In the genomic region with DNA sequence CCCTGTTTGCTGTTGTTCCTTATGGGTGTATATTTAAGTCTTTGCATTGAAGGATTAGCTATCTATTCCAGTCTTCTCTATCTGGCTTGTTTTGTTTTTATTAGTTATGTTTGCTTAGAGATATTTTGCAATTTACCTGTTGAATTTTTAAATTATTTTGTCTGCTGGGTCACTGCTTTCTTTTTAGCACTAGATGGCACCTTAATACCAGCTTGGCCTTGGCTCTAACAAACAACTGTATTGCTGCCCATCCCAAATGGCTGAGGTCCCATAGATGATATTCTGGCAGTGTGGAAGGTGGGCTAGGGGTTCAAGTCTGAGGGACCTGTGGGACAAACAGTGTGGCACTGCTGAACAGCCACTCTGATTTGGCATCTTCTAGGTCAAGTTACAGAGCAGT, we compare ENCODE assay signal across 18 cellular contexts.
DNase-seq lines count a peak whose midpoint lies in the region; TF ChIP-seq lines count a peak whose summit lies in the region.
"Had no signal": no experiment of that assay in that cellular context is flagged by ENCODE, and none has a peak within 500 bp of the region (broad histone marks: within the 10 kb centered on the region; RNA-seq: fewer than 3 reads in every experiment).

No MANE protein-coding gene starts in this region.

- no peak overlapping the region for H3K18ac ChIP-seq in H9 (ENCODE audit: insufficient read length, low read depth, low read length)

- no peak overlapping the region for H3K56ac ChIP-seq in H9 (ENCODE audit: insufficient read length, low read depth, low read length)

- CTCF ChIA-PET in OCI-LY7 (lab: Charles Lee; ENCODE audit: unreplicated experiment): no interaction called here

- H3K14ac ChIP-seq in H9 (ENCODE audit: insufficient read depth, low read length): no peak overlapping the region

- no peak overlapping the region for H2BK20ac ChIP-seq in H9 (ENCODE audit: low read depth, low read length, poor library complexity, severe bottlenecking)

- no peaks in the 10 kb centered on the region for H3K9me2 ChIP-seq in OCI-LY7 (ENCODE audit: insufficient read depth, low read length)

- H3K27ac ChIP-seq in H9 (ENCODE audit: insufficient read length, low read depth, low read length) (no peak overlapping the region), OCI-LY7 (ENCODE audit: low read depth, low read length, poor library complexity, severe bottlenecking) (no peak overlapping the region), endodermal cell (ENCODE audit: low read depth, low read length) (no peak overlapping the region)
- H3K27ac ChIP-seq: PC-9, SK-N-MC had no signal

- H4K5ac ChIP-seq in H9 (ENCODE audit: insufficient read length, low read depth, low read length): no peak overlapping the region

- H3K23ac ChIP-seq in H9 (ENCODE audit: insufficient read length, low read depth, low read length): no peak overlapping the region

- H2BK120ac ChIP-seq in H9 (ENCODE audit: low read depth, low read length, poor library complexity, severe bottlenecking): no peak overlapping the region

- H3K9me3 Mint-ChIP-seq in H9 (peaks cover 2 to 6% of the 10 kb centered on the region in 2 experiments; a peak in 3 of 5 replicates), endodermal cell (peaks cover 12% of the 10 kb centered on the region)
- H3K9me3 Mint-ChIP-seq in T-helper 2 cell treated with Interferon-gamma antibody and Interleukin-4, amounts not matched to agents 5 μg/mL and 100 μg/mL, for 36 hours: peaks cover 21% of the 10 kb centered on the region

- H3K4me1 Mint-ChIP-seq in H9: 0 out of 4 replicates have a peak, but pooled peaks cover 0 to 1% of the 10 kb centered on the region in 2 experiments
- H3K4me1 Mint-ChIP-seq in endodermal cell: no peaks in the 10 kb centered on the region
- H3K4me1 Mint-ChIP-seq in T-helper 2 cell treated with Interferon-gamma antibody and Interleukin-4, amounts not matched to agents 5 μg/mL and 100 μg/mL, for 36 hours (ENCODE audit: low read depth): no peaks in the 10 kb centered on the region
- H3K4me1 Mint-ChIP-seq: B cell, IgD-negative memory B cell had no signal

- H2BK5ac ChIP-seq in H9 (ENCODE audit: insufficient read length, low read length): no peak overlapping the region

- H3K27me3 Mint-ChIP-seq in H9 (ENCODE audit: low read depth) (no peaks in the 10 kb centered on the region), endodermal cell (ENCODE audit: insufficient read depth) (no peaks in the 10 kb centered on the region)
- no peaks in the 10 kb centered on the region for H3K27me3 Mint-ChIP-seq in T-helper 2 cell treated with Interferon-gamma antibody and Interleukin-4, amounts not matched to agents 5 μg/mL and 100 μg/mL, for 36 hours (ENCODE audit: low read depth)
- H3K27me3 Mint-ChIP-seq: B cell; CD4-positive, alpha-beta T cell; IgD-negative memory B cell had no signal

- no peak overlapping the region for H3K4me3 Mint-ChIP-seq in H9
- no peak overlapping the region for H3K4me3 Mint-ChIP-seq in endodermal cell
- H3K4me3 Mint-ChIP-seq in T-helper 2 cell treated with Interferon-gamma antibody and Interleukin-4, amounts not matched to agents 5 μg/mL and 100 μg/mL, for 36 hours: no peak overlapping the region
- H3K4me3 Mint-ChIP-seq: B cell; CD4-positive, alpha-beta T cell had no signal

- H4K8ac ChIP-seq in H9 (replicated peaks; ENCODE audit: insufficient read length, low read depth, low read length): no peak overlapping the region

- TF ChIP-seq CTCF in H9 (conservative IDR thresholded peaks at IDR 0.05) (peak; percentile 60; the same call in 2 of the 3 replicates), OCI-LY7 (conservative IDR thresholded peaks at IDR 0.05; ENCODE audit: low read length) (peak; percentile 56), endodermal cell (conservative IDR thresholded peaks at IDR 0.05) (peak; percentile 60), retinal pigment epithelial cell (conservative IDR thresholded peaks at IDR 0.05; ENCODE audit: low read depth, low read length) (peak; percentile 6)

- DNase-seq in H9: peak; percentile 25
- DNase-seq in OCI-LY7 (ENCODE audit: low spot score): no peak
- DNase-seq in endodermal cell: no peak
- DNase-seq in retinal pigment epithelial cell (ENCODE audit: low read depth): no peak
- no peak for DNase-seq in DMS153 (lab: John Stamatoyannopoulos, UW)
- no peak for DNase-seq in T-helper 2 cell treated with Interferon-gamma antibody and Interleukin-4, amounts not matched to agents 5 μg/mL and 100 μg/mL, for 36 hours (ENCODE audit: low spot score)
- DNase-seq in mesenteric fat pad (ENCODE audit: low spot score): no peak
- DNase-seq: Calu3; CD4-positive, alpha-beta T cell; H7; MV-4-11; NCI-H1417; NCI-H187 treated with DMSO at 0.1 percent for 48 hours; NCI-H69; PC-9 had no signal

- no peaks in the 10 kb centered on the region for H3K23me2 ChIP-seq in H9 (ENCODE audit: insufficient read length, low read depth, low read length, poor library complexity, severe bottlenecking)

- H3K36me3 ChIP-seq in OCI-LY7 (ENCODE audit: insufficient read depth, low read length) (no peaks in the 10 kb centered on the region), endodermal cell (ENCODE audit: control insufficient read depth, insufficient read depth, low read length) (no peaks in the 10 kb centered on the region)

- no peak overlapping the region; a peak in 1 of 7 replicates for H3K27ac Mint-ChIP-seq in H9
- H3K27ac Mint-ChIP-seq in endodermal cell: no peak overlapping the region
- H3K27ac Mint-ChIP-seq in T-helper 2 cell treated with Interferon-gamma antibody and Interleukin-4, amounts not matched to agents 5 μg/mL and 100 μg/mL, for 36 hours: no peak overlapping the region
- H3K27ac Mint-ChIP-seq: B cell; CD4-positive, alpha-beta T cell; IgD-negative memory B cell had no signal

- H3K36me3 Mint-ChIP-seq in H9 (ENCODE audit: insufficient read depth in 1 of 3, low read depth in 3 of 3): peaks cover 0 to 9% (median 0%) of the 10 kb centered on the region in 3 experiments; a peak in 1 of 7 replicates
- H3K36me3 Mint-ChIP-seq in endodermal cell (ENCODE audit: low read depth): peaks cover 2% of the 10 kb centered on the region
- H3K36me3 Mint-ChIP-seq in T-helper 2 cell treated with Interferon-gamma antibody and Interleukin-4, amounts not matched to agents 5 μg/mL and 100 μg/mL, for 36 hours (ENCODE audit: low read depth): no peaks in the 10 kb centered on the region
- H3K36me3 Mint-ChIP-seq: IgD-negative memory B cell had no signal

- no peak overlapping the region for H2BK15ac ChIP-seq in H9 (ENCODE audit: low read depth, low read length)

- no peak overlapping the region for H3T11ph ChIP-seq in H9 (ENCODE audit: low read length)

- H3K27me3 ChIP-seq in H9 (ENCODE audit: insufficient read depth, low read length) (no peaks in the 10 kb centered on the region), endodermal cell (ENCODE audit: control insufficient read depth, insufficient read depth, low read length, poor library complexity, severe bottlenecking) (no peaks in the 10 kb centered on the region)

- H3K4ac ChIP-seq in H9 (ENCODE audit: low read depth, low read length): no peak overlapping the region

- H3K9ac ChIP-seq in H9 (ENCODE audit: extremely low read depth, insufficient read length, low read length): no peak overlapping the region
- H3K9ac ChIP-seq in endodermal cell (ENCODE audit: extremely low read depth, low read length, poor library complexity, severe bottlenecking): no peak overlapping the region

- H2AFZ ChIP-seq in H9 (ENCODE audit: low read length) (no peak overlapping the region), OCI-LY7 (ENCODE audit: low read length) (no peak overlapping the region)
- H2AFZ ChIP-seq: PC-9 had no signal

- H3K4me3 ChIP-seq in OCI-LY7 (ENCODE audit: low read depth, low read length, poor library complexity, severe bottlenecking) (no peak overlapping the region), endodermal cell (ENCODE audit: low read length) (no peak overlapping the region), retinal pigment epithelial cell (ENCODE audit: low read length) (no peak overlapping the region)
- H3K4me3 ChIP-seq: PC-9, SK-N-MC had no signal

- H3K9me3 ChIP-seq in H9 (ENCODE audit: control insufficient read depth, low read depth, low read length) (no peaks in the 10 kb centered on the region), OCI-LY7 (ENCODE audit: low read length) (no peaks in the 10 kb centered on the region; the same call in 1 of the 2 replicates), endodermal cell (ENCODE audit: control insufficient read depth, low read length) (peaks cover 16% of the 10 kb centered on the region)

- H4K91ac ChIP-seq in H9 (ENCODE audit: insufficient read length, low read depth, low read length): no peak overlapping the region

- no peak overlapping the region for H3K4me2 ChIP-seq in H9 (ENCODE audit: insufficient read depth, insufficient read length, low read length)
- H3K4me2 ChIP-seq in OCI-LY7 (ENCODE audit: low read length): no peak overlapping the region
- H3K4me2 ChIP-seq: PC-9 had no signal

- intact Hi-C loops in OCI-LY7 (cut with micrococcal nuclease; ENCODE audit: unreplicated experiment): no loop called here

- H2AK5ac ChIP-seq in H9 (ENCODE audit: insufficient read length, low read length): no peak overlapping the region

- H3K4me1 ChIP-seq in H9 (ENCODE audit: insufficient read depth, low read length) (no peaks in the 10 kb centered on the region), OCI-LY7 (ENCODE audit: insufficient read depth, low read length, poor library complexity, severe bottlenecking) (no peaks in the 10 kb centered on the region), endodermal cell (ENCODE audit: control insufficient read depth, insufficient read depth, low read length) (no peaks in the 10 kb centered on the region)

- no peak overlapping the region for H2BK12ac ChIP-seq in H9 (ENCODE audit: insufficient read length, low read depth, low read length)

- BruUV-seq in OCI-LY7 (replicated peaks; lab: Mats Ljungman, UMichigan): no TSS peak

- no peaks in the 10 kb centered on the region for H3K79me1 ChIP-seq in H9 (ENCODE audit: insufficient read depth, low read depth, low read length, poor library complexity, severe bottlenecking)

- no peaks in the 10 kb centered on the region for H4K20me1 ChIP-seq in H9 (ENCODE audit: control insufficient read depth, insufficient read depth, insufficient read length)
- no peaks in the 10 kb centered on the region for H4K20me1 ChIP-seq in OCI-LY7 (ENCODE audit: insufficient read depth, low read length)

- no peaks in the 10 kb centered on the region for H3K79me2 ChIP-seq in H9 (ENCODE audit: insufficient read depth, low read length)
- H3K79me2 ChIP-seq in OCI-LY7 (ENCODE audit: insufficient read depth, low read depth, low read length): no peaks in the 10 kb centered on the region

- POLR2A ChIA-PET in OCI-LY7 (lab: Charles Lee): no interaction called here

Comparison
In these comparisons a context has a peak if more than half of its experiments do, and no peak if none do; other contexts are left out.
1. CTCF ChIP-seq: peak in every context shown above with its lines; median percentile 60 in H9; 60 in endodermal cell; 56 in OCI-LY7; 6 in retinal pigment epithelial cell.